1 cellular context compared by ENCODE assay signal in genomic region chr19:42440357-42441046, GRCh38.
A peak's percentile ranks its signal among the peaks of the same experiment; 100 is the strongest.
TF ChIP-seq lines count a peak whose summit lies in the region.

No MANE protein-coding gene starts in this region.

TF ChIP-seq in HepG2, 621 proteins besides CTCF, POLR2A, EP300 and RAD21 (continued from another document and continues in another):
- TF ChIP-seq KLF12 (CRISPR knock-in tag; IDR thresholded peaks at IDR 0.05; ENCODE audit: borderline replicate concordance), result 0 out of 2 replicates have a peak, but pooled peaks have one; percentile 44
- TF ChIP-seq ZNF777 (CRISPR knock-in tag; IDR thresholded peaks at IDR 0.05), result peak; percentile 46
- peak; percentile 31; the same call in 1 of the 2 replicates for TF ChIP-seq ZFY (CRISPR knock-in tag; IDR thresholded peaks at IDR 0.05)
- no peak for TF ChIP-seq CHCHD3 (CRISPR knock-in tag; IDR thresholded peaks at IDR 0.05)
- TF ChIP-seq GABPA (IDR thresholded peaks at IDR 0.05; ENCODE audit: low read depth, low read length), result no peak
- no peak for TF ChIP-seq GABPA (CRISPR knock-in tag; IDR thresholded peaks at IDR 0.05; ENCODE audit: low read depth)
- TF ChIP-seq ZBTB34 (CRISPR knock-in tag; IDR thresholded peaks at IDR 0.05), result no peak
- no peak for TF ChIP-seq ZNF251 (CRISPR knock-in tag; IDR thresholded peaks at IDR 0.05)
- no peak for TF ChIP-seq FOXO4 (CRISPR knock-in tag; conservative IDR thresholded peaks at IDR 0.05)
- TF ChIP-seq MTA1 (CRISPR knock-in tag; IDR thresholded peaks at IDR 0.05; ENCODE audit: borderline replicate concordance), result no peak
- no peak for TF ChIP-seq SOX13 (IDR thresholded peaks at IDR 0.05)
- TF ChIP-seq SOX13 (CRISPR knock-in tag; conservative IDR thresholded peaks at IDR 0.05 in 1 of 2, IDR thresholded peaks at IDR 0.05 in 1 of 2), result 0 out of 4 replicates have a peak, but pooled peaks of 1 of the 2 experiments have one; percentile 16
- no peak for TF ChIP-seq CBFB (CRISPR knock-in tag; IDR thresholded peaks at IDR 0.05)
- TF ChIP-seq ZBTB44 (CRISPR knock-in tag; IDR thresholded peaks at IDR 0.05), result no peak
- no peak for TF ChIP-seq NFE2L1 (CRISPR knock-in tag; IDR thresholded peaks at IDR 0.05; ENCODE audit: borderline replicate concordance)
- TF ChIP-seq THAP11 (CRISPR knock-in tag; IDR thresholded peaks at IDR 0.05), result peak; percentile 31; the same call in 1 of the 2 replicates
- peak; percentile 59; the same call in 1 of the 2 replicates for TF ChIP-seq MYC (CRISPR knock-in tag; IDR thresholded peaks at IDR 0.05; ENCODE audit: borderline replicate concordance)
- peak; percentile 45; the same call in 1 of the 2 replicates for TF ChIP-seq CBX5 (CRISPR knock-in tag; IDR thresholded peaks at IDR 0.05; ENCODE audit: borderline replicate concordance)
- TF ChIP-seq FOXA3 (CRISPR knock-in tag; IDR thresholded peaks at IDR 0.05), result 0 out of 2 replicates have a peak, but pooled peaks have one; percentile 23
- TF ChIP-seq, protein P1, sequence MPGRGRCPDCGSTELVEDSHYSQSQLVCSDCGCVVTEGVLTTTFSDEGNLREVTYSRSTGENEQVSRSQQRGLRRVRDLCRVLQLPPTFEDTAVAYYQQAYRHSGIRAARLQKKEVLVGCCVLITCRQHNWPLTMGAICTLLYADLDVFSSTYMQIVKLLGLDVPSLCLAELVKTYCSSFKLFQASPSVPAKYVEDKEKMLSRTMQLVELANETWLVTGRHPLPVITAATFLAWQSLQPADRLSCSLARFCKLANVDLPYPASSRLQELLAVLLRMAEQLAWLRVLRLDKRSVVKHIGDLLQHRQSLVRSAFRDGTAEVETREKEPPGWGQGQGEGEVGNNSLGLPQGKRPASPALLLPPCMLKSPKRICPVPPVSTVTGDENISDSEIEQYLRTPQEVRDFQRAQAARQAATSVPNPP (CRISPR knock-in tag; IDR thresholded peaks at IDR 0.05), result no peak
- no peak for TF ChIP-seq STAT5B (CRISPR knock-in tag; IDR thresholded peaks at IDR 0.05)
- TF ChIP-seq TSC22D2 (CRISPR knock-in tag; IDR thresholded peaks at IDR 0.05; ENCODE audit: borderline replicate concordance), result no peak
- no peak for TF ChIP-seq HMG20B (CRISPR knock-in tag; conservative IDR thresholded peaks at IDR 0.05)
- TF ChIP-seq MAFG (CRISPR knock-in tag; IDR thresholded peaks at IDR 0.05), result no peak
- TF ChIP-seq, protein P2, sequence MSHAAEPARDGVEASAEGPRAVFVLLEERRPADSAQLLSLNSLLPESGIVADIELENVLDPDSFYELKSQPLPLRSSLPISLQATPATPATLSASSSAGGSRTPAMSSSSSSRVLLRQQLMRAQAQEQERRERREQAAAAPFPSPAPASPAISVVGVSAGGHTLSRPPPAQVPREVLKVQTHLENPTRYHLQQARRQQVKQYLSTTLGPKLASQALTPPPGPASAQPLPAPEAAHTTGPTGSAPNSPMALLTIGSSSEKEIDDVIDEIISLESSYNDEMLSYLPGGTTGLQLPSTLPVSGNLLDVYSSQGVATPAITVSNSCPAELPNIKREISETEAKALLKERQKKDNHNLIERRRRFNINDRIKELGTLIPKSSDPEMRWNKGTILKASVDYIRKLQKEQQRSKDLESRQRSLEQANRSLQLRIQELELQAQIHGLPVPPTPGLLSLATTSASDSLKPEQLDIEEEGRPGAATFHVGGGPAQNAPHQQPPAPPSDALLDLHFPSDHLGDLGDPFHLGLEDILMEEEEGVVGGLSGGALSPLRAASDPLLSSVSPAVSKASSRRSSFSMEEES (CRISPR knock-in tag; IDR thresholded peaks at IDR 0.05), result 0 out of 2 replicates have a peak, but pooled peaks have one; percentile 20
- TF ChIP-seq ZNF414 (CRISPR knock-in tag; IDR thresholded peaks at IDR 0.05), result no peak
- TF ChIP-seq KAT7 (CRISPR knock-in tag; IDR thresholded peaks at IDR 0.05; ENCODE audit: borderline replicate concordance), result no peak
- no peak for TF ChIP-seq SNRNP70 (IDR thresholded peaks at IDR 0.05; ENCODE audit: low read depth, low read length)
- TF ChIP-seq ZNF556 (CRISPR knock-in tag; IDR thresholded peaks at IDR 0.05; ENCODE audit: borderline replicate concordance), result no peak; the same call in 1 of the 2 replicates
- TF ChIP-seq ZNF34 (CRISPR knock-in tag; IDR thresholded peaks at IDR 0.05; ENCODE audit: borderline replicate concordance), result no peak
- TF ChIP-seq ETS1 (CRISPR knock-in tag; IDR thresholded peaks at IDR 0.05), result no peak
- peak; percentile 43 for TF ChIP-seq STAG1 (CRISPR knock-in tag; IDR thresholded peaks at IDR 0.05)
- TF ChIP-seq FOXK1 (CRISPR knock-in tag; IDR thresholded peaks at IDR 0.05; ENCODE audit: borderline replicate concordance, low read depth), result 0 out of 2 replicates have a peak, but pooled peaks have one; percentile 21
- TF ChIP-seq TBL1XR1 (IDR thresholded peaks at IDR 0.05; ENCODE audit: borderline replicate concordance, low read length, partially characterized antibody), result no peak
- TF ChIP-seq, protein P3, sequence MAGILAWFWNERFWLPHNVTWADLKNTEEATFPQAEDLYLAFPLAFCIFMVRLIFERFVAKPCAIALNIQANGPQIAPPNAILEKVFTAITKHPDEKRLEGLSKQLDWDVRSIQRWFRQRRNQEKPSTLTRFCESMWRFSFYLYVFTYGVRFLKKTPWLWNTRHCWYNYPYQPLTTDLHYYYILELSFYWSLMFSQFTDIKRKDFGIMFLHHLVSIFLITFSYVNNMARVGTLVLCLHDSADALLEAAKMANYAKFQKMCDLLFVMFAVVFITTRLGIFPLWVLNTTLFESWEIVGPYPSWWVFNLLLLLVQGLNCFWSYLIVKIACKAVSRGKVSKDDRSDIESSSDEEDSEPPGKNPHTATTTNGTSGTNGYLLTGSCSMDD (CRISPR knock-in tag; IDR thresholded peaks at IDR 0.05), result no peak
- TF ChIP-seq LCORL (IDR thresholded peaks at IDR 0.05), result no peak
- TF ChIP-seq LCORL (CRISPR knock-in tag; IDR thresholded peaks at IDR 0.05), result 0 out of 2 replicates have a peak, but pooled peaks have one; percentile 35
- 0 out of 2 replicates have a peak, but pooled peaks have one; percentile 17 for TF ChIP-seq ZSCAN29 (CRISPR knock-in tag; conservative IDR thresholded peaks at IDR 0.05)
- TF ChIP-seq CENPT (CRISPR knock-in tag; IDR thresholded peaks at IDR 0.05; ENCODE audit: low read depth), result no peak
- TF ChIP-seq, protein P4, sequence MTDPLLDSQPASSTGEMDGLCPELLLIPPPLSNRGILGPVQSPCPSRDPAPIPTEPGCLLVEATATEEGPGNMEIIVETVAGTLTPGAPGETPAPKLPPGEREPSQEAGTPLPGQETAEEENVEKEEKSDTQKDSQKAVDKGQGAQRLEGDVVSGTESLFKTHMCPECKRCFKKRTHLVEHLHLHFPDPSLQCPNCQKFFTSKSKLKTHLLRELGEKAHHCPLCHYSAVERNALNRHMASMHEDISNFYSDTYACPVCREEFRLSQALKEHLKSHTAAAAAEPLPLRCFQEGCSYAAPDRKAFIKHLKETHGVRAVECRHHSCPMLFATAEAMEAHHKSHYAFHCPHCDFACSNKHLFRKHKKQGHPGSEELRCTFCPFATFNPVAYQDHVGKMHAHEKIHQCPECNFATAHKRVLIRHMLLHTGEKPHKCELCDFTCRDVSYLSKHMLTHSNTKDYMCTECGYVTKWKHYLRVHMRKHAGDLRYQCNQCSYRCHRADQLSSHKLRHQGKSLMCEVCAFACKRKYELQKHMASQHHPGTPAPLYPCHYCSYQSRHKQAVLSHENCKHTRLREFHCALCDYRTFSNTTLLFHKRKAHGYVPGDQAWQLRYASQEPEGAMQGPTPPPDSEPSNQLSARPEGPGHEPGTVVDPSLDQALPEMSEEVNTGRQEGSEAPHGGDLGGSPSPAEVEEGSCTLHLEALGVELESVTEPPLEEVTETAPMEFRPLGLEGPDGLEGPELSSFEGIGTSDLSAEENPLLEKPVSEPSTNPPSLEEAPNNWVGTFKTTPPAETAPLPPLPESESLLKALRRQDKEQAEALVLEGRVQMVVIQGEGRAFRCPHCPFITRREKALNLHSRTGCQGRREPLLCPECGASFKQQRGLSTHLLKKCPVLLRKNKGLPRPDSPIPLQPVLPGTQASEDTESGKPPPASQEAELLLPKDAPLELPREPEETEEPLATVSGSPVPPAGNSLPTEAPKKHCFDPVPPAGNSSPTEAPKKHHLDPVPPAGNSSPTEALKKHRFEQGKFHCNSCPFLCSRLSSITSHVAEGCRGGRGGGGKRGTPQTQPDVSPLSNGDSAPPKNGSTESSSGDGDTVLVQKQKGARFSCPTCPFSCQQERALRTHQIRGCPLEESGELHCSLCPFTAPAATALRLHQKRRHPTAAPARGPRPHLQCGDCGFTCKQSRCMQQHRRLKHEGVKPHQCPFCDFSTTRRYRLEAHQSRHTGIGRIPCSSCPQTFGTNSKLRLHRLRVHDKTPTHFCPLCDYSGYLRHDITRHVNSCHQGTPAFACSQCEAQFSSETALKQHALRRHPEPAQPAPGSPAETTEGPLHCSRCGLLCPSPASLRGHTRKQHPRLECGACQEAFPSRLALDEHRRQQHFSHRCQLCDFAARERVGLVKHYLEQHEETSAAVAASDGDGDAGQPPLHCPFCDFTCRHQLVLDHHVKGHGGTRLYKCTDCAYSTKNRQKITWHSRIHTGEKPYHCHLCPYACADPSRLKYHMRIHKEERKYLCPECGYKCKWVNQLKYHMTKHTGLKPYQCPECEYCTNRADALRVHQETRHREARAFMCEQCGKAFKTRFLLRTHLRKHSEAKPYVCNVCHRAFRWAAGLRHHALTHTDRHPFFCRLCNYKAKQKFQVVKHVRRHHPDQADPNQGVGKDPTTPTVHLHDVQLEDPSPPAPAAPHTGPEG (CRISPR knock-in tag; IDR thresholded peaks at IDR 0.05), result 0 out of 2 replicates have a peak, but pooled peaks have one; percentile 53
- TF ChIP-seq CREB1 (IDR thresholded peaks at IDR 0.05), result no peak
- TF ChIP-seq CREB1 (CRISPR knock-in tag; IDR thresholded peaks at IDR 0.05), result peak; percentile 43; the same call in 1 of the 2 replicates
